In genomic region chr19:3982701-3983541, GRCh38 we compare ENCODE assay signal across 1 cellular context.
TF ChIP-seq lines count a peak whose summit lies in the region.

No MANE protein-coding gene starts in this region.

TF ChIP-seq in H1, 55 proteins besides CTCF, POLR2A, EP300 and RAD21:
- TF ChIP-seq TAF7 (optimal IDR thresholded peaks at IDR 0.05; ENCODE audit: borderline replicate concordance, low read depth, low read length) (peak; percentile 41), POLR2AphosphoS5 (IDR thresholded peaks at IDR 0.05; ENCODE audit: low read depth, low read length) (peak; percentile 82), CTBP2 (IDR thresholded peaks at IDR 0.05; ENCODE audit: borderline replicate concordance, insufficient read depth, insufficient read length, low read length) (no peak)
